Comparison of ENCODE assay signal across 11 cellular contexts in genomic region chr13:42883771-42884170, GRCh38.
DNase-seq lines count a peak whose midpoint lies in the region; ATAC-seq, FAIRE-seq and TF ChIP-seq lines count a peak whose summit lies in the region.
"Had no signal": no experiment of that assay in that cellular context is flagged by ENCODE, and none has a peak within 500 bp of the region (broad histone marks: within the 10 kb centered on the region; RNA-seq: fewer than 3 reads in every experiment).

No MANE protein-coding gene starts in this region.

- intact Hi-C loops in kidney (cut with DNase I), result no loop called here

- peaks cover 6% of the 10 kb centered on the region for H3K27me3 Mint-ChIP-seq in activated naive CD8-positive, alpha-beta T cell treated with anti-CD3 and anti-CD28 coated beads, Interleukin-2, amount 10 ng/mL, durations not matched to agents 7 days and 5 days
- H3K27me3 Mint-ChIP-seq in activated naive CD8-positive, alpha-beta T cell treated with anti-CD3 and anti-CD28 coated beads, Interleukin-2, amount 50 U/mL, for 24 hours, result peaks cover 10% of the 10 kb centered on the region
- H3K27me3 Mint-ChIP-seq in type B pancreatic cell, result peaks cover 7% of the 10 kb centered on the region
- H3K27me3 Mint-ChIP-seq: dendritic cell treated with granulocyte-macrophage colony-stimulating factor and Interleukin-4, amounts not matched to agents 40 ng/mL and 50 ng/mL, for 4 days; IgD-negative memory B cell had no signal

- peaks cover 0 to 9% of the 10 kb centered on the region in 2 donors for H3K4me1 ChIP-seq in kidney (ENCODE audit: control insufficient read depth in 1 of 2, insufficient read depth in 1 of 2, low read depth in 1 of 2, low read length in 2 of 2)

- no peak overlapping the region for H3K9ac ChIP-seq in kidney (ENCODE audit: low read length in 2 of 2)

- FAIRE-seq in kidney (lab: Jason Lieb, UNC), result no peak

- peaks cover 0 to 2% of the 10 kb centered on the region in 2 donors for H3K36me3 ChIP-seq in kidney (ENCODE audit: control insufficient read depth in 1 of 2, insufficient read depth in 2 of 2, low read length in 2 of 2)

- no peaks in the 10 kb centered on the region for H3K9me3 ChIP-seq in kidney (ENCODE audit: control insufficient read depth in 1 of 2, low read length in 2 of 2)

- peak overlapping the region; percentile 4 for H3K27ac Mint-ChIP-seq in activated naive CD8-positive, alpha-beta T cell treated with anti-CD3 and anti-CD28 coated beads, Interleukin-2, amount 10 ng/mL, durations not matched to agents 7 days and 5 days
- H3K27ac Mint-ChIP-seq in activated naive CD8-positive, alpha-beta T cell treated with anti-CD3 and anti-CD28 coated beads, Interleukin-2, amount 50 U/mL, for 24 hours, result no peak overlapping the region
- H3K27ac Mint-ChIP-seq in type B pancreatic cell, result no peak overlapping the region
- H3K27ac Mint-ChIP-seq: CD8-positive, alpha-beta T cell; dendritic cell treated with granulocyte-macrophage colony-stimulating factor and Interleukin-4, amounts not matched to agents 40 ng/mL and 50 ng/mL, for 4 days had no signal

- DNase-seq in activated naive CD8-positive, alpha-beta T cell treated with anti-CD3 and anti-CD28 coated beads, Interleukin-2, amount 10 ng/mL, durations not matched to agents 7 days and 5 days, result no peak
- no peak for DNase-seq in activated naive CD8-positive, alpha-beta T cell treated with anti-CD3 and anti-CD28 coated beads, Interleukin-2, amount 50 U/mL, for 24 hours
- DNase-seq in NOMO-1 treated with DMSO at 0.1 percent for 48 hours (lab: John Stamatoyannopoulos, UW; ENCODE audit: unreplicated experiment) (peak; percentile 53), fibroblast of mammary gland (ENCODE audit: low read depth) (peak; percentile 82), type B pancreatic cell (ENCODE audit: extremely low spot score, unreplicated experiment) (no peak), kidney (no peak)
- DNase-seq: CD8-positive, alpha-beta T cell had no signal

- peaks cover 27% of the 10 kb centered on the region for H3K36me3 Mint-ChIP-seq in activated naive CD8-positive, alpha-beta T cell treated with anti-CD3 and anti-CD28 coated beads, Interleukin-2, amount 10 ng/mL, durations not matched to agents 7 days and 5 days
- peaks cover 11% of the 10 kb centered on the region for H3K36me3 Mint-ChIP-seq in activated naive CD8-positive, alpha-beta T cell treated with anti-CD3 and anti-CD28 coated beads, Interleukin-2, amount 50 U/mL, for 24 hours (ENCODE audit: low read depth)
- H3K36me3 Mint-ChIP-seq in type B pancreatic cell, result no peaks in the 10 kb centered on the region
- H3K36me3 Mint-ChIP-seq: IgD-negative memory B cell had no signal

- H3K27ac ChIP-seq in kidney (ENCODE audit: low read depth in 2 of 2, low read length in 2 of 2), result no peak overlapping the region

- H3K4me3 Mint-ChIP-seq in activated naive CD8-positive, alpha-beta T cell treated with anti-CD3 and anti-CD28 coated beads, Interleukin-2, amount 10 ng/mL, durations not matched to agents 7 days and 5 days, result no peak overlapping the region
- no peak overlapping the region for H3K4me3 Mint-ChIP-seq in activated naive CD8-positive, alpha-beta T cell treated with anti-CD3 and anti-CD28 coated beads, Interleukin-2, amount 50 U/mL, for 24 hours
- peak overlapping the region; percentile 58 for H3K4me3 Mint-ChIP-seq in type B pancreatic cell
- H3K4me3 Mint-ChIP-seq: CD8-positive, alpha-beta T cell; dendritic cell treated with granulocyte-macrophage colony-stimulating factor and Interleukin-4, amounts not matched to agents 40 ng/mL and 50 ng/mL, for 4 days; IgD-negative memory B cell had no signal

- POLR2A ChIA-PET in activated naive CD8-positive, alpha-beta T cell treated with anti-CD3 and anti-CD28 coated beads, Interleukin-2, amount 10 ng/mL, durations not matched to agents 7 days and 5 days (lab: Charles Lee), result no interaction called here

- ATAC-seq in activated naive CD8-positive, alpha-beta T cell treated with anti-CD3 and anti-CD28 coated beads, Interleukin-2, amount 10 ng/mL, durations not matched to agents 7 days and 5 days (ENCODE audit: low read depth), result no peak
- ATAC-seq in activated naive CD8-positive, alpha-beta T cell treated with anti-CD3 and anti-CD28 coated beads, Interleukin-2, amount 50 U/mL, for 24 hours, result no peak
- no peak for ATAC-seq in GM18909 (IDR thresholded peaks at IDR 0.05; ENCODE audit: poor library complexity, unreplicated experiment)
- no peak for ATAC-seq in HG02938 (IDR thresholded peaks at IDR 0.05; ENCODE audit: unreplicated experiment)
- ATAC-seq: CD8-positive, alpha-beta T cell had no signal

- H3K4me3 ChIP-seq in fibroblast of mammary gland (ENCODE audit: control insufficient read depth, low read depth, low read length) (no peak overlapping the region), kidney (ENCODE audit: low read length in 2 of 2) (no peak overlapping the region)

- no peaks in the 10 kb centered on the region for H3K9me3 Mint-ChIP-seq in activated naive CD8-positive, alpha-beta T cell treated with anti-CD3 and anti-CD28 coated beads, Interleukin-2, amount 10 ng/mL, durations not matched to agents 7 days and 5 days
- no peaks in the 10 kb centered on the region for H3K9me3 Mint-ChIP-seq in activated naive CD8-positive, alpha-beta T cell treated with anti-CD3 and anti-CD28 coated beads, Interleukin-2, amount 50 U/mL, for 24 hours
- H3K9me3 Mint-ChIP-seq in type B pancreatic cell, result peaks cover 4% of the 10 kb centered on the region
- H3K9me3 Mint-ChIP-seq: CD8-positive, alpha-beta T cell; IgD-negative memory B cell had no signal

- TF ChIP-seq CTCF in fibroblast of mammary gland (conservative IDR thresholded peaks at IDR 0.05; ENCODE audit: control insufficient read depth, insufficient read depth, low read depth, low read length) (peak; percentile 19), type B pancreatic cell (conservative IDR thresholded peaks at IDR 0.05) (peak; percentile 41), kidney (IDR thresholded peaks at IDR 0.05; ENCODE audit: borderline replicate concordance, extremely low read depth, insufficient read depth) (no peak)

- H3K4me1 Mint-ChIP-seq in activated naive CD8-positive, alpha-beta T cell treated with anti-CD3 and anti-CD28 coated beads, Interleukin-2, amount 10 ng/mL, durations not matched to agents 7 days and 5 days, result peaks cover 5% of the 10 kb centered on the region
- no peaks in the 10 kb centered on the region for H3K4me1 Mint-ChIP-seq in activated naive CD8-positive, alpha-beta T cell treated with anti-CD3 and anti-CD28 coated beads, Interleukin-2, amount 50 U/mL, for 24 hours
- H3K4me1 Mint-ChIP-seq in type B pancreatic cell (ENCODE audit: unreplicated experiment), result peaks cover 23% of the 10 kb centered on the region

Comparison
In these comparisons a context has a peak if more than half of its experiments do, and no peak if none do; other contexts are left out.
1. DNase-seq: peak in NOMO-1 treated with DMSO at 0.1 percent for 48 hours (single experiment) and fibroblast of mammary gland (single experiment); none in activated naive CD8-positive, alpha-beta T cell treated with anti-CD3 and anti-CD28 coated beads, Interleukin-2, amount 10 ng/mL, durations not matched to agents 7 days and 5 days (single experiment), activated naive CD8-positive, alpha-beta T cell treated with anti-CD3 and anti-CD28 coated beads, Interleukin-2, amount 50 U/mL, for 24 hours (single experiment), type B pancreatic cell (single experiment) and kidney (single experiment).